6 cellular contexts compared by ENCODE assay signal in genomic region chr1:114065674-114066073, GRCh38.
DNase-seq lines count a peak whose midpoint lies in the region; ATAC-seq, FAIRE-seq and TF ChIP-seq lines count a peak whose summit lies in the region.
"Not testable (repeated sequence)": the region's sequence is repeated elsewhere in the genome, so short reads cannot be mapped to it uniquely, and the experiment has no call there.

No MANE protein-coding gene starts in this region.

- intact Hi-C loops in GM12878 (cut with micrococcal nuclease; ENCODE audit: unreplicated experiment), result not testable (repeated sequence)

- not testable (repeated sequence) for H3K4me1 Mint-ChIP-seq in neural progenitor cell

- not testable (repeated sequence) for H3K9me3 ChIP-seq in A549; GM12878 (replicated peaks; ENCODE audit: control insufficient read depth, insufficient read depth, low read length); neural progenitor cell (ENCODE audit: low read depth)

- H3K79me2 ChIP-seq in GM12878 (ENCODE audit: control insufficient read depth, insufficient read depth, low read length); neural progenitor cell (ENCODE audit: low read depth): not testable (repeated sequence)

- TF ChIP-seq CTCF in A549 (IDR thresholded peaks at IDR 0.05); GM12878 (IDR thresholded peaks at IDR 0.05 in 2 of 3, conservative IDR thresholded peaks at IDR 0.05 in 1 of 3; ENCODE audit: control insufficient read depth in 2 of 3, extremely low read depth in 1 of 3, insufficient read depth in 1 of 3, low read depth in 3 of 3, low read length in 3 of 3); bronchial epithelial cell (IDR thresholded peaks at IDR 0.05; ENCODE audit: insufficient read depth, low read length, severe bottlenecking); epithelial cell of esophagus (IDR thresholded peaks at IDR 0.05; ENCODE audit: insufficient read depth, low read depth, low read length, missing control alignments); neural progenitor cell (IDR thresholded peaks at IDR 0.05): not testable (repeated sequence)

- TF ChIP-seq EP300 in A549 (IDR thresholded peaks at IDR 0.05); Ishikawa (IDR thresholded peaks at IDR 0.05; ENCODE audit: borderline replicate concordance); GM12878 (IDR thresholded peaks at IDR 0.05; ENCODE audit: borderline replicate concordance in 1 of 2, control insufficient read depth in 1 of 2, low read depth in 2 of 2, low read length in 2 of 2): not testable (repeated sequence)

- not testable (repeated sequence) for H3K36me3 Mint-ChIP-seq in neural progenitor cell

- H4K20me1 ChIP-seq in GM12878 (ENCODE audit: control insufficient read depth, insufficient read depth); neural progenitor cell (ENCODE audit: low read depth): not testable (repeated sequence)

- RAD21 ChIA-PET in GM12878 (lab: Charles Lee; ENCODE audit: unreplicated experiment), result not testable (repeated sequence)

- not testable (repeated sequence) for H3K27ac ChIP-seq in A549; GM12878 (ENCODE audit: control insufficient read depth, insufficient read depth); neural progenitor cell

- ATAC-seq in A549, GM12878: not testable (repeated sequence)

- not testable (repeated sequence) for FAIRE-seq in A549 (lab: Jason Lieb, UNC); GM12878 (lab: Jason Lieb, UNC); bronchial epithelial cell (lab: Jason Lieb, UNC)

- not testable (repeated sequence) for H3K36me3 ChIP-seq in GM12878 (ENCODE audit: control insufficient read depth in 2 of 2, insufficient read depth in 2 of 2, low read length in 1 of 2); bronchial epithelial cell (ENCODE audit: control insufficient read depth, insufficient read depth, low read length); neural progenitor cell

- in situ Hi-C loops in GM12878 (cut with MboI), result not testable (repeated sequence)

- not testable (repeated sequence) for H3K27me3 ChIP-seq in GM12878 (replicated peaks in 1 of 2; ENCODE audit: control insufficient read depth in 2 of 2, insufficient read depth in 2 of 2, low read length in 1 of 2); bronchial epithelial cell (ENCODE audit: control insufficient read depth, insufficient read depth, low read length); neural progenitor cell

- not testable (repeated sequence) for H3K9ac ChIP-seq in GM12878 (ENCODE audit: control insufficient read depth, insufficient read depth, low read length); neural progenitor cell

- not testable (repeated sequence) for TF ChIP-seq POLR2A in A549 (IDR thresholded peaks at IDR 0.05; ENCODE audit: low read length); GM12878 (IDR thresholded peaks at IDR 0.05; ENCODE audit: low read depth, low read length)

- H3K4me1 ChIP-seq in A549; GM12878 (ENCODE audit: control insufficient read depth, insufficient read depth, low read length); neural progenitor cell: not testable (repeated sequence)

- not testable (repeated sequence) for H3K4me3 ChIP-seq in A549; GM12878; bronchial epithelial cell (ENCODE audit: low read depth, low read length); epithelial cell of esophagus (ENCODE audit: low read length); neural progenitor cell

- BruUV-seq in GM12878 (replicated peaks; lab: Mats Ljungman, UMichigan), result not testable (repeated sequence)

- H3K4me3 Mint-ChIP-seq in neural progenitor cell, result not testable (repeated sequence)

- POLR2A ChIA-PET in A549 (lab: Yijun Ruan, JAX); GM12878 (lab: Charles Lee): not testable (repeated sequence)

- H2AFZ ChIP-seq in GM12878 (ENCODE audit: control insufficient read depth, low read depth, low read length); neural progenitor cell (replicated peaks): not testable (repeated sequence)

- SMC1A ChIA-PET in GM12878 (lab: Charles Lee; ENCODE audit: uncharacterized antibody, unreplicated experiment), result not testable (repeated sequence)

- peaks cover 12% of the 10 kb centered on the region for H3K9me3 Mint-ChIP-seq in neural progenitor cell

- H3K27me3 Mint-ChIP-seq in neural progenitor cell (ENCODE audit: insufficient read depth, low read depth), result not testable (repeated sequence)

- CTCF ChIA-PET in A549 (lab: Yijun Ruan, JAX); GM12878 (lab: Yijun Ruan, JAX): not testable (repeated sequence)

- H3K4me2 ChIP-seq in A549; GM12878 (ENCODE audit: control insufficient read depth, insufficient read depth); neural progenitor cell: not testable (repeated sequence)

- DNase-seq in A549 (ENCODE audit: low read depth in 1 of 2, low spot score in 1 of 2); GM12878 (ENCODE audit: low read depth, low spot score); neural progenitor cell (ENCODE audit: low spot score): not testable (repeated sequence)
- peak; percentile 30 for DNase-seq in bronchial epithelial cell (ENCODE audit: low read depth)
- DNase-seq in epithelial cell of esophagus (ENCODE audit: low read depth), result peak; percentile 20

- peak overlapping the region; percentile 44 for H3K27ac Mint-ChIP-seq in neural progenitor cell

- not testable (repeated sequence) for H3F3A ChIP-seq in neural progenitor cell (ENCODE audit: low read depth)

- WGBS in A549 (ENCODE audit: missing lambda C conversion rate), result 15% methylated on average over 3 of the region's 3 CpGs
- 9% methylated on average over 3 of the region's 3 CpGs for WGBS in GM12878 (ENCODE audit: insufficient coverage, insufficient replicate concordance, low lambda C conversion rate, missing lambda C conversion rate)

- not testable (repeated sequence) for TF ChIP-seq RAD21 in A549 (conservative IDR thresholded peaks at IDR 0.05 in 1 of 2, IDR thresholded peaks at IDR 0.05 in 1 of 2); Ishikawa (IDR thresholded peaks at IDR 0.05; ENCODE audit: low read depth); GM12878 (IDR thresholded peaks at IDR 0.05; ENCODE audit: insufficient read depth, low read depth, low read length)

TF ChIP-seq in A549, 52 proteins besides CTCF, POLR2A, EP300 and RAD21:
- TF ChIP-seq USF2 (IDR thresholded peaks at IDR 0.05), result peak; percentile 21; the same call in 1 of the 2 replicates

TF ChIP-seq in Ishikawa, 13 proteins besides CTCF, POLR2A, EP300 and RAD21:
- 0 out of 2 replicates have a peak, but pooled peaks have one; percentile 35 for TF ChIP-seq USF1 (IDR thresholded peaks at IDR 0.05)

TF ChIP-seq in GM12878, 131 proteins besides CTCF, POLR2A, EP300 and RAD21:
- TF ChIP-seq RAD51 (IDR thresholded peaks at IDR 0.05), result 0 out of 2 replicates have a peak, but pooled peaks have one; percentile 17
